ENCODE assay signal across 2 cellular contexts in the genomic region with DNA sequence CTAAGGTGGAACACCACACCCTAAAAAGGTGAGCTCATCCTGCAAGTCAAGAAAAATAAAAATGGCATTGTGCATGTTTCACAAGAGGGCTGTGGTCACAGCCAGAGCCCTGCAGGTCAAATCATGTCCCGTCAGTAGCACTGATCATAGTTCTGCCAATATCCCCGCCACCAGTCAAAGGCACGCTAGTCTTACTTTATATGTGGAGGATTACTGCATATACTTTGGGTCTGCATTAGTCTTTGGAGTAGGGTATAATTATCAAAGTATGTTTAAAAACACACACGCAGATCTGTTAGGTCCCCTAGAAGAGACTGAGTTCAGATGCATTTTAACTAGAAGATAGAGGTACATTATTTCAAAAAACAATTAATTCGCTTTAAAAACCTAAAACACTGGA.
TF ChIP-seq lines count a peak whose summit lies in the region.

No MANE protein-coding gene starts in this region.

TF ChIP-seq in GM23338, 12 proteins besides CTCF, POLR2A, EP300 and RAD21 (continued from another document):
- TF ChIP-seq, protein P1, sequence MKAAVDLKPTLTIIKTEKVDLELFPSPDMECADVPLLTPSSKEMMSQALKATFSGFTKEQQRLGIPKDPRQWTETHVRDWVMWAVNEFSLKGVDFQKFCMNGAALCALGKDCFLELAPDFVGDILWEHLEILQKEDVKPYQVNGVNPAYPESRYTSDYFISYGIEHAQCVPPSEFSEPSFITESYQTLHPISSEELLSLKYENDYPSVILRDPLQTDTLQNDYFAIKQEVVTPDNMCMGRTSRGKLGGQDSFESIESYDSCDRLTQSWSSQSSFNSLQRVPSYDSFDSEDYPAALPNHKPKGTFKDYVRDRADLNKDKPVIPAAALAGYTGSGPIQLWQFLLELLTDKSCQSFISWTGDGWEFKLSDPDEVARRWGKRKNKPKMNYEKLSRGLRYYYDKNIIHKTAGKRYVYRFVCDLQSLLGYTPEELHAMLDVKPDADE (IDR thresholded peaks at IDR 0.05): no peak
- TF ChIP-seq JUNB (IDR thresholded peaks at IDR 0.05; ENCODE audit: unreplicated experiment) (no peak), POLR2AphosphoS5 (IDR thresholded peaks at IDR 0.05; ENCODE audit: low read depth) (no peak), ZNF114 (CRISPR knock-in tag; IDR thresholded peaks at IDR 0.05) (no peak), EZH2 (IDR thresholded peaks at IDR 0.05; ENCODE audit: low read depth, unreplicated experiment) (no peak), EZH2phosphoT487 (IDR thresholded peaks at IDR 0.05; ENCODE audit: unreplicated experiment) (no peak), CREB1 (CRISPR knock-in tag; IDR thresholded peaks at IDR 0.05; ENCODE audit: low read depth) (no peak)
- TF ChIP-seq, protein P2, sequence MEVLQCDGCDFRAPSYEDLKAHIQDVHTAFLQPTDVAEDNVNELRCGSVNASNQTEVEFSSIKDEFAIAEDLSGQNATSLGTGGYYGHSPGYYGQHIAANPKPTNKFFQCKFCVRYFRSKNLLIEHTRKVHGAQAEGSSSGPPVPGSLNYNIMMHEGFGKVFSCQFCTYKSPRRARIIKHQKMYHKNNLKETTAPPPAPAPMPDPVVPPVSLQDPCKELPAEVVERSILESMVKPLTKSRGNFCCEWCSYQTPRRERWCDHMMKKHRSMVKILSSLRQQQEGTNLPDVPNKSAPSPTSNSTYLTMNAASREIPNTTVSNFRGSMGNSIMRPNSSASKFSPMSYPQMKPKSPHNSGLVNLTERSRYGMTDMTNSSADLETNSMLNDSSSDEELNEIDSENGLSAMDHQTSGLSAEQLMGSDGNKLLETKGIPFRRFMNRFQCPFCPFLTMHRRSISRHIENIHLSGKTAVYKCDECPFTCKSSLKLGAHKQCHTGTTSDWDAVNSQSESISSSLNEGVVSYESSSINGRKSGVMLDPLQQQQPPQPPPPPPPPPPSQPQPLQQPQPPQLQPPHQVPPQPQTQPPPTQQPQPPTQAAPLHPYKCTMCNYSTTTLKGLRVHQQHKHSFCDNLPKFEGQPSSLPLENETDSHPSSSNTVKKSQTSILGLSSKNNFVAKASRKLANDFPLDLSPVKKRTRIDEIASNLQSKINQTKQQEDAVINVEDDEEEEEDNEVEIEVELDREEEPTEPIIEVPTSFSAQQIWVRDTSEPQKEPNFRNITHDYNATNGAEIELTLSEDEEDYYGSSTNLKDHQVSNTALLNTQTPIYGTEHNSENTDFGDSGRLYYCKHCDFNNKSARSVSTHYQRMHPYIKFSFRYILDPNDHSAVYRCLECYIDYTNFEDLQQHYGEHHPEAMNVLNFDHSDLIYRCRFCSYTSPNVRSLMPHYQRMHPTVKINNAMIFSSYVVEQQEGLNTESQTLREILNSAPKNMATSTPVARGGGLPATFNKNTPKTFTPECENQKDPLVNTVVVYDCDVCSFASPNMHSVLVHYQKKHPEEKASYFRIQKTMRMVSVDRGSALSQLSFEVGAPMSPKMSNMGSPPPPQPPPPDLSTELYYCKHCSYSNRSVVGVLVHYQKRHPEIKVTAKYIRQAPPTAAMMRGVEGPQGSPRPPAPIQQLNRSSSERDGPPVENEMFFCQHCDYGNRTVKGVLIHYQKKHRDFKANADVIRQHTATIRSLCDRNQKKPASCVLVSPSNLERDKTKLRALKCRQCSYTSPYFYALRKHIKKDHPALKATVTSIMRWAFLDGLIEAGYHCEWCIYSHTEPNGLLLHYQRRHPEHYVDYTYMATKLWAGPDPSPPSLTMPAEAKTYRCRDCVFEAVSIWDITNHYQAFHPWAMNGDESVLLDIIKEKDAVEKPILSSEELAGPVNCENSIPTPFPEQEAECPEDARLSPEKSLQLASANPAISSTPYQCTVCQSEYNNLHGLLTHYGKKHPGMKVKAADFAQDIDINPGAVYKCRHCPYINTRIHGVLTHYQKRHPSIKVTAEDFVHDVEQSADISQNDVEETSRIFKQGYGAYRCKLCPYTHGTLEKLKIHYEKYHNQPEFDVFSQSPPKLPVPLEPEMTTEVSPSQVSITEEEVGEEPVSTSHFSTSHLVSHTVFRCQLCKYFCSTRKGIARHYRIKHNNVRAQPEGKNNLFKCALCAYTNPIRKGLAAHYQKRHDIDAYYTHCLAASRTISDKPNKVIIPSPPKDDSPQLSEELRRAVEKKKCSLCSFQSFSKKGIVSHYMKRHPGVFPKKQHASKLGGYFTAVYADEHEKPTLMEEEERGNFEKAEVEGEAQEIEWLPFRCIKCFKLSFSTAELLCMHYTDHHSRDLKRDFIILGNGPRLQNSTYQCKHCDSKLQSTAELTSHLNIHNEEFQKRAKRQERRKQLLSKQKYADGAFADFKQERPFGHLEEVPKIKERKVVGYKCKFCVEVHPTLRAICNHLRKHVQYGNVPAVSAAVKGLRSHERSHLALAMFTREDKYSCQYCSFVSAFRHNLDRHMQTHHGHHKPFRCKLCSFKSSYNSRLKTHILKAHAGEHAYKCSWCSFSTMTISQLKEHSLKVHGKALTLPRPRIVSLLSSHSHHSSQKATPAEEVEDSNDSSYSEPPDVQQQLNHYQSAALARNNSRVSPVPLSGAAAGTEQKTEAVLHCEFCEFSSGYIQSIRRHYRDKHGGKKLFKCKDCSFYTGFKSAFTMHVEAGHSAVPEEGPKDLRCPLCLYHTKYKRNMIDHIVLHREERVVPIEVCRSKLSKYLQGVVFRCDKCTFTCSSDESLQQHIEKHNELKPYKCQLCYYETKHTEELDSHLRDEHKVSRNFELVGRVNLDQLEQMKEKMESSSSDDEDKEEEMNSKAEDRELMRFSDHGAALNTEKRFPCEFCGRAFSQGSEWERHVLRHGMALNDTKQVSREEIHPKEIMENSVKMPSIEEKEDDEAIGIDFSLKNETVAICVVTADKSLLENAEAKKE (CRISPR knock-in tag; IDR thresholded peaks at IDR 0.05): no peak
- TF ChIP-seq, protein P3, sequence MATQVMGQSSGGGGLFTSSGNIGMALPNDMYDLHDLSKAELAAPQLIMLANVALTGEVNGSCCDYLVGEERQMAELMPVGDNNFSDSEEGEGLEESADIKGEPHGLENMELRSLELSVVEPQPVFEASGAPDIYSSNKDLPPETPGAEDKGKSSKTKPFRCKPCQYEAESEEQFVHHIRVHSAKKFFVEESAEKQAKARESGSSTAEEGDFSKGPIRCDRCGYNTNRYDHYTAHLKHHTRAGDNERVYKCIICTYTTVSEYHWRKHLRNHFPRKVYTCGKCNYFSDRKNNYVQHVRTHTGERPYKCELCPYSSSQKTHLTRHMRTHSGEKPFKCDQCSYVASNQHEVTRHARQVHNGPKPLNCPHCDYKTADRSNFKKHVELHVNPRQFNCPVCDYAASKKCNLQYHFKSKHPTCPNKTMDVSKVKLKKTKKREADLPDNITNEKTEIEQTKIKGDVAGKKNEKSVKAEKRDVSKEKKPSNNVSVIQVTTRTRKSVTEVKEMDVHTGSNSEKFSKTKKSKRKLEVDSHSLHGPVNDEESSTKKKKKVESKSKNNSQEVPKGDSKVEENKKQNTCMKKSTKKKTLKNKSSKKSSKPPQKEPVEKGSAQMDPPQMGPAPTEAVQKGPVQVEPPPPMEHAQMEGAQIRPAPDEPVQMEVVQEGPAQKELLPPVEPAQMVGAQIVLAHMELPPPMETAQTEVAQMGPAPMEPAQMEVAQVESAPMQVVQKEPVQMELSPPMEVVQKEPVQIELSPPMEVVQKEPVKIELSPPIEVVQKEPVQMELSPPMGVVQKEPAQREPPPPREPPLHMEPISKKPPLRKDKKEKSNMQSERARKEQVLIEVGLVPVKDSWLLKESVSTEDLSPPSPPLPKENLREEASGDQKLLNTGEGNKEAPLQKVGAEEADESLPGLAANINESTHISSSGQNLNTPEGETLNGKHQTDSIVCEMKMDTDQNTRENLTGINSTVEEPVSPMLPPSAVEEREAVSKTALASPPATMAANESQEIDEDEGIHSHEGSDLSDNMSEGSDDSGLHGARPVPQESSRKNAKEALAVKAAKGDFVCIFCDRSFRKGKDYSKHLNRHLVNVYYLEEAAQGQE (IDR thresholded peaks at IDR 0.05; ENCODE audit: unreplicated experiment): no peak

TF ChIP-seq in endothelial cell of umbilical vein, 7 proteins besides CTCF, POLR2A, EP300 and RAD21 (continued from another document):
- TF ChIP-seq POLR2AphosphoS5 (IDR thresholded peaks at IDR 0.05; ENCODE audit: insufficient read depth, low read depth, low read length) (no peak), MYC (IDR thresholded peaks at IDR 0.05; ENCODE audit: low read depth, low read length) (no peak)
